In the genomic region with DNA sequence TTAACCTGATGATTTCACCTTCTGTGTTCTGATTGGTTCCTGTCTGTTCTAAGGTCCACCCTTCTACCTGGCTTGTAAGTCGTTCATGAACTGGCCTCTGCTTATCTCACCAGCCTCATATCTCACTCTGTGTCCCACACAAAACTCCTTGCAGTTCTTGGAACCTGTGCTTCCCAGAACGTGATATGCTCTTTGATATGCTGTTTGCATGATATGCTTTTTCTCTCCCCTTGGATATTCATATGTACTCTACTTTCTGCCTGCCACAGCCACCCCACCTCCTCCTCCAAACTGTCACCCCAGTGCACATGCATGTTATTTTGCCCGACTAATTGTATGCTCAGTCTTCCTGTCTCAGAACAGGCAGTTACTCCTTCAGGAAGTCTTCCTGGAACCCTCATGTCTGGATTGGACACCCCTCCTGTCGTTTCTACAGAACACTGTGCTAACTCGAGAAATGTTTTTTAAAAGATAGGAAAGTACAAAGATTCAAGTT, we compare ENCODE assay signal across 1 cellular context.
TF ChIP-seq lines count a peak whose summit lies in the region.

No MANE protein-coding gene starts in this region.

TF ChIP-seq in K562, 482 proteins besides CTCF, POLR2A, EP300 and RAD21 (continued from another document and continues in another):
- TF ChIP-seq, protein P1, sequence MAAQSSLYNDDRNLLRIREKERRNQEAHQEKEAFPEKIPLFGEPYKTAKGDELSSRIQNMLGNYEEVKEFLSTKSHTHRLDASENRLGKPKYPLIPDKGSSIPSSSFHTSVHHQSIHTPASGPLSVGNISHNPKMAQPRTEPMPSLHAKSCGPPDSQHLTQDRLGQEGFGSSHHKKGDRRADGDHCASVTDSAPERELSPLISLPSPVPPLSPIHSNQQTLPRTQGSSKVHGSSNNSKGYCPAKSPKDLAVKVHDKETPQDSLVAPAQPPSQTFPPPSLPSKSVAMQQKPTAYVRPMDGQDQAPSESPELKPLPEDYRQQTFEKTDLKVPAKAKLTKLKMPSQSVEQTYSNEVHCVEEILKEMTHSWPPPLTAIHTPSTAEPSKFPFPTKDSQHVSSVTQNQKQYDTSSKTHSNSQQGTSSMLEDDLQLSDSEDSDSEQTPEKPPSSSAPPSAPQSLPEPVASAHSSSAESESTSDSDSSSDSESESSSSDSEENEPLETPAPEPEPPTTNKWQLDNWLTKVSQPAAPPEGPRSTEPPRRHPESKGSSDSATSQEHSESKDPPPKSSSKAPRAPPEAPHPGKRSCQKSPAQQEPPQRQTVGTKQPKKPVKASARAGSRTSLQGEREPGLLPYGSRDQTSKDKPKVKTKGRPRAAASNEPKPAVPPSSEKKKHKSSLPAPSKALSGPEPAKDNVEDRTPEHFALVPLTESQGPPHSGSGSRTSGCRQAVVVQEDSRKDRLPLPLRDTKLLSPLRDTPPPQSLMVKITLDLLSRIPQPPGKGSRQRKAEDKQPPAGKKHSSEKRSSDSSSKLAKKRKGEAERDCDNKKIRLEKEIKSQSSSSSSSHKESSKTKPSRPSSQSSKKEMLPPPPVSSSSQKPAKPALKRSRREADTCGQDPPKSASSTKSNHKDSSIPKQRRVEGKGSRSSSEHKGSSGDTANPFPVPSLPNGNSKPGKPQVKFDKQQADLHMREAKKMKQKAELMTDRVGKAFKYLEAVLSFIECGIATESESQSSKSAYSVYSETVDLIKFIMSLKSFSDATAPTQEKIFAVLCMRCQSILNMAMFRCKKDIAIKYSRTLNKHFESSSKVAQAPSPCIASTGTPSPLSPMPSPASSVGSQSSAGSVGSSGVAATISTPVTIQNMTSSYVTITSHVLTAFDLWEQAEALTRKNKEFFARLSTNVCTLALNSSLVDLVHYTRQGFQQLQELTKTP (IDR thresholded peaks at IDR 0.05; ENCODE audit: low read depth in 1 of 2, partially characterized antibody in 2 of 2), result peak in 1 of 2 experiments; percentile 10
- TF ChIP-seq ZNF507 (tag; conservative IDR thresholded peaks at IDR 0.05) (no peak), SMAD4 (CRISPR knock-in tag; conservative IDR thresholded peaks at IDR 0.05) (no peak), NFRKB (IDR thresholded peaks at IDR 0.05; ENCODE audit: low read depth) (peak; percentile 63), NR2F6 (CRISPR knock-in tag; IDR thresholded peaks at IDR 0.05) (no peak), BCL6 (CRISPR knock-in tag; IDR thresholded peaks at IDR 0.05) (no peak), ETV1 (tag; conservative IDR thresholded peaks at IDR 0.05; ENCODE audit: low read depth) (no peak), ZNF764 (CRISPR knock-in tag; IDR thresholded peaks at IDR 0.05; ENCODE audit: low read depth) (no peak), ZNF695 (CRISPR knock-in tag; IDR thresholded peaks at IDR 0.05) (no peak), ZC3H11A (IDR thresholded peaks at IDR 0.05; ENCODE audit: low read depth, low read length) (no peak), FOXK1 (CRISPR knock-in tag; IDR thresholded peaks at IDR 0.05; ENCODE audit: borderline replicate concordance) (no peak), MCM3 (IDR thresholded peaks at IDR 0.05) (no peak), MTA3 (IDR thresholded peaks at IDR 0.05; ENCODE audit: borderline replicate concordance) (no peak), ZNF384 (IDR thresholded peaks at IDR 0.05; ENCODE audit: low read depth, low read length) (no peak), ZBTB7A (IDR thresholded peaks at IDR 0.05; ENCODE audit: borderline replicate concordance, control insufficient read depth, low read depth, low read length) (no peak), MTA2 (IDR thresholded peaks at IDR 0.05; ENCODE audit: low read depth) (peak; percentile 56; the same call in 1 of the 2 replicates), BMI1 (IDR thresholded peaks at IDR 0.05; ENCODE audit: low read length) (no peak), DMBX1 (CRISPR knock-in tag; IDR thresholded peaks at IDR 0.05; ENCODE audit: borderline replicate concordance) (no peak), NR2C1 (IDR thresholded peaks at IDR 0.05) (0 out of 2 replicates have a peak, but pooled peaks have one; percentile 27), NR2C1 (tag; IDR thresholded peaks at IDR 0.05) (no peak), RBFOX2 (IDR thresholded peaks at IDR 0.05; ENCODE audit: low read depth, low read length) (no peak), ZNF589 (CRISPR knock-in tag; IDR thresholded peaks at IDR 0.05; ENCODE audit: low read depth) (peak; percentile 79), KDM1A (IDR thresholded peaks at IDR 0.05) (peak in 1 of 2 experiments; percentile 40; a peak in 1 of 4 replicates), MTA1 (IDR thresholded peaks at IDR 0.05; ENCODE audit: borderline replicate concordance) (no peak), MYNN (IDR thresholded peaks at IDR 0.05) (0 out of 2 replicates have a peak, but pooled peaks have one; percentile 18), MYNN (CRISPR knock-in tag; IDR thresholded peaks at IDR 0.05) (no peak), ZBTB17 (CRISPR knock-in tag; IDR thresholded peaks at IDR 0.05) (no peak), TEAD4 (IDR thresholded peaks at IDR 0.05; ENCODE audit: low read length) (peak; percentile 74), TEAD4 (CRISPR knock-in tag; IDR thresholded peaks at IDR 0.05; ENCODE audit: borderline replicate concordance) (no peak), EP400 (IDR thresholded peaks at IDR 0.05) (peak; percentile 47; the same call in 1 of the 2 replicates), SIN3B (IDR thresholded peaks at IDR 0.05; ENCODE audit: low read depth) (no peak), XRCC3 (IDR thresholded peaks at IDR 0.05) (no peak), NCOR1 (IDR thresholded peaks at IDR 0.05) (peak; percentile 85), POLR2AphosphoS5 (IDR thresholded peaks at IDR 0.05; ENCODE audit: control insufficient read depth, insufficient read depth, low read depth, low read length) (peak; percentile 66; the same call in 1 of the 2 replicates), NR1H2 (CRISPR knock-in tag; IDR thresholded peaks at IDR 0.05) (no peak), CREB1 (IDR thresholded peaks at IDR 0.05) (0 out of 2 replicates have a peak, but pooled peaks have one; percentile 28), CREB1 (CRISPR knock-in tag; IDR thresholded peaks at IDR 0.05) (no peak), SMARCB1 (IDR thresholded peaks at IDR 0.05; ENCODE audit: insufficient read length, low read depth) (no peak)
- TF ChIP-seq, protein P2, sequence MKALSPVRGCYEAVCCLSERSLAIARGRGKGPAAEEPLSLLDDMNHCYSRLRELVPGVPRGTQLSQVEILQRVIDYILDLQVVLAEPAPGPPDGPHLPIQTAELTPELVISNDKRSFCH (CRISPR knock-in tag; IDR thresholded peaks at IDR 0.05), result no peak
- TF ChIP-seq, protein P2 (tag; IDR thresholded peaks at IDR 0.05), result no peak
- TF ChIP-seq, protein P3, sequence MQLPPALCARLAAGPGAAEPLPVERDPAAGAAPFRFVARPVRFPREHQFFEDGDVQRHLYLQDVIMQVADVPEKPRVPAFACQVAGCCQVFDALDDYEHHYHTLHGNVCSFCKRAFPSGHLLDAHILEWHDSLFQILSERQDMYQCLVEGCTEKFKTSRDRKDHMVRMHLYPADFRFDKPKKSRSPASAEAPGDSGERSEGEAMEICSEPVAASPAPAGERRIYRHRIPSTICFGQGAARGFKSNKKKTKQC (CRISPR knock-in tag; IDR thresholded peaks at IDR 0.05), result no peak
- TF ChIP-seq, protein P4, sequence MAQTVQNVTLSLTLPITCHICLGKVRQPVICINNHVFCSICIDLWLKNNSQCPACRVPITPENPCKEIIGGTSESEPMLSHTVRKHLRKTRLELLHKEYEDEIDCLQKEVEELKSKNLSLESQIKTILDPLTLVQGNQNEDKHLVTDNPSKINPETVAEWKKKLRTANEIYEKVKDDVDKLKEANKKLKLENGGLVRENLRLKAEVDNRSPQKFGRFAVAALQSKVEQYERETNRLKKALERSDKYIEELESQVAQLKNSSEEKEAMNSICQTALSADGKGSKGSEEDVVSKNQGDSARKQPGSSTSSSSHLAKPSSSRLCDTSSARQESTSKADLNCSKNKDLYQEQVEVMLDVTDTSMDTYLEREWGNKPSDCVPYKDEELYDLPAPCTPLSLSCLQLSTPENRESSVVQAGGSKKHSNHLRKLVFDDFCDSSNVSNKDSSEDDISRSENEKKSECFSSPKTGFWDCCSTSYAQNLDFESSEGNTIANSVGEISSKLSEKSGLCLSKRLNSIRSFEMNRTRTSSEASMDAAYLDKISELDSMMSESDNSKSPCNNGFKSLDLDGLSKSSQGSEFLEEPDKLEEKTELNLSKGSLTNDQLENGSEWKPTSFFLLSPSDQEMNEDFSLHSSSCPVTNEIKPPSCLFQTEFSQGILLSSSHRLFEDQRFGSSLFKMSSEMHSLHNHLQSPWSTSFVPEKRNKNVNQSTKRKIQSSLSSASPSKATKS (CRISPR knock-in tag; IDR thresholded peaks at IDR 0.05), result no peak
- TF ChIP-seq, protein P5, sequence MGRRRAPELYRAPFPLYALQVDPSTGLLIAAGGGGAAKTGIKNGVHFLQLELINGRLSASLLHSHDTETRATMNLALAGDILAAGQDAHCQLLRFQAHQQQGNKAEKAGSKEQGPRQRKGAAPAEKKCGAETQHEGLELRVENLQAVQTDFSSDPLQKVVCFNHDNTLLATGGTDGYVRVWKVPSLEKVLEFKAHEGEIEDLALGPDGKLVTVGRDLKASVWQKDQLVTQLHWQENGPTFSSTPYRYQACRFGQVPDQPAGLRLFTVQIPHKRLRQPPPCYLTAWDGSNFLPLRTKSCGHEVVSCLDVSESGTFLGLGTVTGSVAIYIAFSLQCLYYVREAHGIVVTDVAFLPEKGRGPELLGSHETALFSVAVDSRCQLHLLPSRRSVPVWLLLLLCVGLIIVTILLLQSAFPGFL (CRISPR knock-in tag; IDR thresholded peaks at IDR 0.05), result no peak
- TF ChIP-seq, protein P6, sequence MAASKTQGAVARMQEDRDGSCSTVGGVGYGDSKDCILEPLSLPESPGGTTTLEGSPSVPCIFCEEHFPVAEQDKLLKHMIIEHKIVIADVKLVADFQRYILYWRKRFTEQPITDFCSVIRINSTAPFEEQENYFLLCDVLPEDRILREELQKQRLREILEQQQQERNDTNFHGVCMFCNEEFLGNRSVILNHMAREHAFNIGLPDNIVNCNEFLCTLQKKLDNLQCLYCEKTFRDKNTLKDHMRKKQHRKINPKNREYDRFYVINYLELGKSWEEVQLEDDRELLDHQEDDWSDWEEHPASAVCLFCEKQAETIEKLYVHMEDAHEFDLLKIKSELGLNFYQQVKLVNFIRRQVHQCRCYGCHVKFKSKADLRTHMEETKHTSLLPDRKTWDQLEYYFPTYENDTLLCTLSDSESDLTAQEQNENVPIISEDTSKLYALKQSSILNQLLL (CRISPR knock-in tag; IDR thresholded peaks at IDR 0.05; ENCODE audit: borderline replicate concordance), result no peak
- TF ChIP-seq, protein P7, sequence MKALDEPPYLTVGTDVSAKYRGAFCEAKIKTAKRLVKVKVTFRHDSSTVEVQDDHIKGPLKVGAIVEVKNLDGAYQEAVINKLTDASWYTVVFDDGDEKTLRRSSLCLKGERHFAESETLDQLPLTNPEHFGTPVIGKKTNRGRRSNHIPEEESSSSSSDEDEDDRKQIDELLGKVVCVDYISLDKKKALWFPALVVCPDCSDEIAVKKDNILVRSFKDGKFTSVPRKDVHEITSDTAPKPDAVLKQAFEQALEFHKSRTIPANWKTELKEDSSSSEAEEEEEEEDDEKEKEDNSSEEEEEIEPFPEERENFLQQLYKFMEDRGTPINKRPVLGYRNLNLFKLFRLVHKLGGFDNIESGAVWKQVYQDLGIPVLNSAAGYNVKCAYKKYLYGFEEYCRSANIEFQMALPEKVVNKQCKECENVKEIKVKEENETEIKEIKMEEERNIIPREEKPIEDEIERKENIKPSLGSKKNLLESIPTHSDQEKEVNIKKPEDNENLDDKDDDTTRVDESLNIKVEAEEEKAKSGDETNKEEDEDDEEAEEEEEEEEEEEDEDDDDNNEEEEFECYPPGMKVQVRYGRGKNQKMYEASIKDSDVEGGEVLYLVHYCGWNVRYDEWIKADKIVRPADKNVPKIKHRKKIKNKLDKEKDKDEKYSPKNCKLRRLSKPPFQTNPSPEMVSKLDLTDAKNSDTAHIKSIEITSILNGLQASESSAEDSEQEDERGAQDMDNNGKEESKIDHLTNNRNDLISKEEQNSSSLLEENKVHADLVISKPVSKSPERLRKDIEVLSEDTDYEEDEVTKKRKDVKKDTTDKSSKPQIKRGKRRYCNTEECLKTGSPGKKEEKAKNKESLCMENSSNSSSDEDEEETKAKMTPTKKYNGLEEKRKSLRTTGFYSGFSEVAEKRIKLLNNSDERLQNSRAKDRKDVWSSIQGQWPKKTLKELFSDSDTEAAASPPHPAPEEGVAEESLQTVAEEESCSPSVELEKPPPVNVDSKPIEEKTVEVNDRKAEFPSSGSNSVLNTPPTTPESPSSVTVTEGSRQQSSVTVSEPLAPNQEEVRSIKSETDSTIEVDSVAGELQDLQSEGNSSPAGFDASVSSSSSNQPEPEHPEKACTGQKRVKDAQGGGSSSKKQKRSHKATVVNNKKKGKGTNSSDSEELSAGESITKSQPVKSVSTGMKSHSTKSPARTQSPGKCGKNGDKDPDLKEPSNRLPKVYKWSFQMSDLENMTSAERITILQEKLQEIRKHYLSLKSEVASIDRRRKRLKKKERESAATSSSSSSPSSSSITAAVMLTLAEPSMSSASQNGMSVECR (CRISPR knock-in tag; IDR thresholded peaks at IDR 0.05), result no peak
- TF ChIP-seq, protein P8, sequence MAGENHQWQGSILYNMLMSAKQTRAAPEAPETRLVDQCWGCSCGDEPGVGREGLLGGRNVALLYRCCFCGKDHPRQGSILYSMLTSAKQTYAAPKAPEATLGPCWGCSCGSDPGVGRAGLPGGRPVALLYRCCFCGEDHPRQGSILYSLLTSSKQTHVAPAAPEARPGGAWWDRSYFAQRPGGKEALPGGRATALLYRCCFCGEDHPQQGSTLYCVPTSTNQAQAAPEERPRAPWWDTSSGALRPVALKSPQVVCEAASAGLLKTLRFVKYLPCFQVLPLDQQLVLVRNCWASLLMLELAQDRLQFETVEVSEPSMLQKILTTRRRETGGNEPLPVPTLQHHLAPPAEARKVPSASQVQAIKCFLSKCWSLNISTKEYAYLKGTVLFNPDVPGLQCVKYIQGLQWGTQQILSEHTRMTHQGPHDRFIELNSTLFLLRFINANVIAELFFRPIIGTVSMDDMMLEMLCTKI (IDR thresholded peaks at IDR 0.05; ENCODE audit: partially characterized antibody), result no peak
- TF ChIP-seq, protein P9, sequence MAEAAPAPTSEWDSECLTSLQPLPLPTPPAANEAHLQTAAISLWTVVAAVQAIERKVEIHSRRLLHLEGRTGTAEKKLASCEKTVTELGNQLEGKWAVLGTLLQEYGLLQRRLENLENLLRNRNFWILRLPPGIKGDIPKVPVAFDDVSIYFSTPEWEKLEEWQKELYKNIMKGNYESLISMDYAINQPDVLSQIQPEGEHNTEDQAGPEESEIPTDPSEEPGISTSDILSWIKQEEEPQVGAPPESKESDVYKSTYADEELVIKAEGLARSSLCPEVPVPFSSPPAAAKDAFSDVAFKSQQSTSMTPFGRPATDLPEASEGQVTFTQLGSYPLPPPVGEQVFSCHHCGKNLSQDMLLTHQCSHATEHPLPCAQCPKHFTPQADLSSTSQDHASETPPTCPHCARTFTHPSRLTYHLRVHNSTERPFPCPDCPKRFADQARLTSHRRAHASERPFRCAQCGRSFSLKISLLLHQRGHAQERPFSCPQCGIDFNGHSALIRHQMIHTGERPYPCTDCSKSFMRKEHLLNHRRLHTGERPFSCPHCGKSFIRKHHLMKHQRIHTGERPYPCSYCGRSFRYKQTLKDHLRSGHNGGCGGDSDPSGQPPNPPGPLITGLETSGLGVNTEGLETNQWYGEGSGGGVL (CRISPR knock-in tag; IDR thresholded peaks at IDR 0.05), result no peak
- TF ChIP-seq, protein P10, sequence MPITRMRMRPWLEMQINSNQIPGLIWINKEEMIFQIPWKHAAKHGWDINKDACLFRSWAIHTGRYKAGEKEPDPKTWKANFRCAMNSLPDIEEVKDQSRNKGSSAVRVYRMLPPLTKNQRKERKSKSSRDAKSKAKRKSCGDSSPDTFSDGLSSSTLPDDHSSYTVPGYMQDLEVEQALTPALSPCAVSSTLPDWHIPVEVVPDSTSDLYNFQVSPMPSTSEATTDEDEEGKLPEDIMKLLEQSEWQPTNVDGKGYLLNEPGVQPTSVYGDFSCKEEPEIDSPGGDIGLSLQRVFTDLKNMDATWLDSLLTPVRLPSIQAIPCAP (CRISPR knock-in tag; IDR thresholded peaks at IDR 0.05; ENCODE audit: borderline replicate concordance), result no peak
